ENCODE assay signal across 15 cellular contexts in the genomic region with DNA sequence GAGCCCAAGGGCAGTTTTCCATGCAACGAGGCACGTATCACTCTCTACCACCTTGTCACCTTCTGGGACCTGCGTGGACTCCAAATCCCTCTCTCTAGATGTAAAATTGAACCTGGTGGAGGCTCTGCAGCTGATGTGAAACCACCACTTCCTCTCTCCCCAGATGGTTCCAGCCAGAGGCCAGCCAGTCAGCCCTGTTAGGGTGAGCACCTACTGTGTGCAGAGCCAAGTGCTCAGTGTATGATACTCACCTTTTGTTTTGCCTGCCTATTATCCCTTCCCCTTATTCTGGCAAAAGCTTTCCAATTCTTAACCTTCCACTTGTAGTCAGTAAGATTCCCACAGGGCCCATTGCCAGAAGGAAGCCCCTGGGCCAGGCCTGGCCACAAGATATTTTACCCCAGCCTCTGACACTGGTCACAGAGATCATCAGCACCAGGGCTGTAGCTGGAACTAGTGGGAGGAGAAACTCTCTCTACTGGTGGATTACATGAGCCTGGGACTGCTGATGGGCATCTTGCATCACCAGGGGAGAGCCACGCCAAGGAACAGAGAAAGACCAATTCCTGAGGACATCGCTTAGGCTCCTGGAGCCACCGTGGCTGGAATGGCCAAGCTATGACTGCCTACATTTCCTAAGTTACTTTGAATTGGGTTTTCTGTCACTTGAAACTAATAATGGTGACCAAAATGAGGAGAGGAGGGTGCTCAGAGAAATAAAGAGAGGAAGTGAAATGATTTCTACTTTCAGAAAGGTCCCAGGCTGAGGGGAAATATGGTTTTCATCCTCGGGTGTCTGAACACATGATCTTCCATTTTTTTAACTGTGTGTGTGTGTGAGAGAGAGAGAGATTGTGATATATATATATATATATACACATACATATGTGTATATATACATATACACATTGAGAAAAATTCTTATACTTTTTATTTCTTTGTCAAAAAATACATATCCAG. TPM values are rescaled to one million over a fixed set of nuclear protein-coding genes. Genes with fewer than 3 reads are reported as not detected.
A peak's percentile ranks its signal among the peaks of the same experiment; 100 is the strongest.
DNase-seq lines count a peak whose midpoint lies in the region; ATAC-seq, FAIRE-seq and TF ChIP-seq lines count a peak whose summit lies in the region.
"Had no signal": no experiment of that assay in that cellular context is flagged by ENCODE, and none has a peak within 500 bp of the region (broad histone marks: within the 10 kb centered on the region; RNA-seq: fewer than 3 reads in every experiment).

No MANE protein-coding gene starts in this region.

- no peaks in the 10 kb centered on the region for H3K36me3 ChIP-seq in HepG2 (replicated peaks in 1 of 2; ENCODE audit: control insufficient read depth in 1 of 2, insufficient read depth in 2 of 2, low read length in 2 of 2)
- H3K36me3 ChIP-seq in upper lobe of right lung = no peaks in the 10 kb centered on the region
- H3K36me3 ChIP-seq: pancreas, uterus had no signal

- peaks cover 19% of the 10 kb centered on the region for H3K4me1 Mint-ChIP-seq in T-helper 17 cell
- peaks cover 23% of the 10 kb centered on the region for H3K4me1 Mint-ChIP-seq in activated naive CD8-positive, alpha-beta T cell treated with anti-CD3 and anti-CD28 coated beads for 36 hours

- peak; percentile 34 for FAIRE-seq in HepG2 (lab: Jason Lieb, UNC)
- FAIRE-seq: islet of Langerhans, pancreas had no signal

- no peaks in the 10 kb centered on the region for H3K79me2 ChIP-seq in HepG2 (ENCODE audit: insufficient read depth, low read length)

- DNase-seq in HepG2 (ENCODE audit: low spot score) (no peak), D341Med (ENCODE audit: low spot score) (no peak), upper lobe of right lung (no peak), T-helper 17 cell (no peak)
- DNase-seq in activated naive CD8-positive, alpha-beta T cell treated with anti-CD3 and anti-CD28 coated beads for 36 hours = no peak
- DNase-seq: HFFc6, NCI-H1694 treated with DMSO at 0.1 percent for 48 hours, pancreas, SIG-M5, uterus had no signal

- peaks cover 93% of the 10 kb centered on the region for H3K4me1 ChIP-seq in HepG2 (ENCODE audit: insufficient read depth, low read length)
- peaks cover 11% of the 10 kb centered on the region for H3K4me1 ChIP-seq in upper lobe of right lung

- H2AFZ ChIP-seq in HepG2 (ENCODE audit: low read length) = peak overlapping the region; percentile 37

- ATAC-seq in GM18858 (IDR thresholded peaks at IDR 0.05; ENCODE audit: unreplicated experiment) = peak; percentile 68
- peak; percentile 63 for ATAC-seq in GM21576 (IDR thresholded peaks at IDR 0.05; ENCODE audit: unreplicated experiment)
- ATAC-seq in HG03175 (IDR thresholded peaks at IDR 0.05; ENCODE audit: unreplicated experiment) = peak; percentile 51
- no peak for ATAC-seq in HepG2
- ATAC-seq in upper lobe of right lung = no peak
- ATAC-seq in T-helper 17 cell = no peak
- ATAC-seq: esophagus mucosa, pancreas had no signal

- H3K27ac ChIP-seq in HepG2 (ENCODE audit: extremely low read length, insufficient read depth, low read length) (peak overlapping the region; percentile 22), upper lobe of right lung (no peak overlapping the region)
- H3K27ac ChIP-seq: pancreas, uterus had no signal

- H3K4me3 ChIP-seq in HepG2 (replicated peaks in 1 of 3; ENCODE audit: insufficient read depth in 1 of 3, low read depth in 2 of 3, low read length in 3 of 3) (peak overlapping the region in 1 of 3 experiments; percentile 31; a peak in 2 of 6 replicates), upper lobe of right lung (no peak overlapping the region)
- H3K4me3 ChIP-seq: pancreas, uterus had no signal

- peaks cover 2% of the 10 kb centered on the region for H3K36me3 Mint-ChIP-seq in T-helper 17 cell (ENCODE audit: low read depth)
- H3K36me3 Mint-ChIP-seq in activated naive CD8-positive, alpha-beta T cell treated with anti-CD3 and anti-CD28 coated beads for 36 hours = no peaks in the 10 kb centered on the region

- no peak overlapping the region for H3K4me3 Mint-ChIP-seq in T-helper 17 cell
- H3K4me3 Mint-ChIP-seq in activated naive CD8-positive, alpha-beta T cell treated with anti-CD3 and anti-CD28 coated beads for 36 hours = no peak overlapping the region
- H3K4me3 Mint-ChIP-seq: HFFc6 had no signal

- WGBS in HepG2 (ENCODE audit: low lambda C conversion rate) = 40% methylated on average over 7 of the region's 7 CpGs

- TF ChIP-seq CTCF in HepG2 (CRISPR knock-in tag; IDR thresholded peaks at IDR 0.05) (no peak), upper lobe of right lung (IDR thresholded peaks at IDR 0.05) (no peak)

- POLR2A ChIA-PET in HepG2 (lab: Yijun Ruan, JAX) = interaction anchor here (1.4 to 2.3 kb wide), 3 partner anchors 61 to 130 kb away, joined by 3 to 12 read pairs (median 9); a partner anchor contains a TSS

- intact Hi-C loops in HepG2 (cut with micrococcal nuclease; ENCODE audit: unreplicated experiment) (loop anchor here (5.0 kb wide), 1 partner anchor 34 kb away; no protein-coding TSS in a partner anchor), upper lobe of right lung (cut with DNase I) (no loop called here)

- H3K27me3 ChIP-seq in HepG2 (ENCODE audit: control insufficient read depth in 1 of 2, insufficient read depth in 2 of 2, low read length in 2 of 2) = no peaks in the 10 kb centered on the region
- H3K27me3 ChIP-seq in upper lobe of right lung = no peaks in the 10 kb centered on the region
- H3K27me3 ChIP-seq: pancreas, uterus had no signal

- H3K9me3 Mint-ChIP-seq in activated naive CD8-positive, alpha-beta T cell treated with anti-CD3 and anti-CD28 coated beads for 36 hours = no peaks in the 10 kb centered on the region
- H3K9me3 Mint-ChIP-seq: HFFc6 had no signal

- in situ Hi-C loops in HepG2 (cut with HindIII; ENCODE audit: extremely low pct_ligation_motif_present, low pct_unique_long_range_greater_than_20kb) = loop anchor here (5.0 to 10.0 kb wide), 3 partner anchors 59 to 194 kb away; a partner anchor contains a TSS

- H3K4me2 ChIP-seq in HepG2 (ENCODE audit: low read depth, low read length) = peak overlapping the region; percentile 83

- BruUV-seq in HepG2 (replicated peaks; lab: Mats Ljungman, UMichigan) = no TSS peak

- peaks cover 12% of the 10 kb centered on the region for H3K27me3 Mint-ChIP-seq in T-helper 17 cell
- peaks cover 9% of the 10 kb centered on the region for H3K27me3 Mint-ChIP-seq in activated naive CD8-positive, alpha-beta T cell treated with anti-CD3 and anti-CD28 coated beads for 36 hours

- peak overlapping the region; percentile 30; the same call in 1 of the 2 replicates for H3K9ac ChIP-seq in HepG2 (ENCODE audit: insufficient read depth, low read depth, low read length)

- H4K20me1 ChIP-seq in HepG2 (ENCODE audit: insufficient read depth, low read length) = no peaks in the 10 kb centered on the region

- no peak overlapping the region for H3K27ac Mint-ChIP-seq in T-helper 17 cell
- no peak overlapping the region for H3K27ac Mint-ChIP-seq in activated naive CD8-positive, alpha-beta T cell treated with anti-CD3 and anti-CD28 coated beads for 36 hours
- H3K27ac Mint-ChIP-seq: HFFc6 had no signal

- TF ChIP-seq RAD21 in HepG2 (CRISPR knock-in tag; IDR thresholded peaks at IDR 0.05) = no peak

- CTCF ChIA-PET in HepG2 (lab: Yijun Ruan, JAX; ENCODE audit: low intra/inter-chr PET ratio, low total read pairs) = no interaction called here

- TF ChIP-seq POLR2A in HepG2 (IDR thresholded peaks at IDR 0.05; ENCODE audit: insufficient read depth in 1 of 2, low read depth in 2 of 2, low read length in 2 of 2) = no peak

- no peak for TF ChIP-seq EP300 in HepG2 (IDR thresholded peaks at IDR 0.05; ENCODE audit: low read depth in 2 of 2, low read length in 2 of 2)
- TF ChIP-seq EP300 in HepG2 (CRISPR knock-in tag; IDR thresholded peaks at IDR 0.05; ENCODE audit: borderline replicate concordance) = no peak

- H3K9me3 ChIP-seq in HepG2 (ENCODE audit: low read length) (no peaks in the 10 kb centered on the region), upper lobe of right lung (no peaks in the 10 kb centered on the region), T-helper 17 cell (ENCODE audit: control insufficient read depth, low read length, poor library complexity, severe bottlenecking) (no peaks in the 10 kb centered on the region)
- H3K9me3 ChIP-seq: pancreas, uterus had no signal

TF ChIP-seq in HepG2, 621 proteins besides CTCF, POLR2A, EP300 and RAD21 (continues in another document):
- TF ChIP-seq GATAD2A (CRISPR knock-in tag; IDR thresholded peaks at IDR 0.05) = peak; percentile 49
- TF ChIP-seq POGZ (CRISPR knock-in tag; IDR thresholded peaks at IDR 0.05) = 0 out of 2 replicates have a peak, but pooled peaks have one; percentile 12
- TF ChIP-seq CEBPG (CRISPR knock-in tag; IDR thresholded peaks at IDR 0.05) = peak; percentile 77
- TF ChIP-seq ZNF547 (CRISPR knock-in tag; IDR thresholded peaks at IDR 0.05) = 0 out of 2 replicates have a peak, but pooled peaks have one; percentile 17
- TF ChIP-seq ZNF737 (CRISPR knock-in tag; IDR thresholded peaks at IDR 0.05; ENCODE audit: borderline replicate concordance) = no peak

RNA-seq across cellular contexts. Expression of a gene that starts 26.6 kb away (rescaled TPM):
- total RNA-seq in HepG2 (2016; rRNA removed; fragmentation: Illumina TruSeq; extraction: Trizol) (not detected in 2 replicates), upper lobe of right lung (0.29 TPM), T-helper 17 cell (not detected)
- total RNA-seq in HepG2 (2016; cell fraction: cytosol; rRNA removed; fragmentation: Illumina TruSeq; extraction: Trizol; ENCODE audit: low read depth) = not detected in 2 replicates
- not detected in 2 replicates for total RNA-seq in HepG2 (2016; cell fraction: insoluble cytoplasmic fraction; rRNA removed; fragmentation: Illumina TruSeq; extraction: Trizol)
- not detected in 2 replicates for total RNA-seq in HepG2 (2016; cell fraction: membrane; rRNA removed; fragmentation: Illumina TruSeq; extraction: Trizol)
- total RNA-seq in HepG2 (2016; cell fraction: nucleus; rRNA removed; fragmentation: Illumina TruSeq; extraction: Trizol) = not detected in 2 replicates
- not detected in 2 replicates for polyA plus RNA-seq in HepG2 (2011; rRNA removed)
- not detected in 2 replicates for polyA plus RNA-seq in HepG2 (2011; cell fraction: cytosol; rRNA removed)
- not detected in 2 replicates for polyA plus RNA-seq in HepG2 (2011; cell fraction: nucleus; rRNA removed)
- not detected in 2 replicates for polyA plus RNA-seq in HepG2 (2012)
- not detected in 2 replicates for polyA plus RNA-seq in HepG2 (2016; cell fraction: cytosol; fragmentation: Illumina TruSeq; extraction: Trizol; ENCODE audit: low read depth)
- not detected in 2 replicates for polyA plus RNA-seq in HepG2 (2016; cell fraction: insoluble cytoplasmic fraction; fragmentation: Illumina TruSeq; extraction: Trizol; ENCODE audit: low read depth)
- polyA plus RNA-seq in HepG2 (2016; cell fraction: membrane; fragmentation: Illumina TruSeq; extraction: Trizol; ENCODE audit: low read depth) = not detected in 2 replicates
- polyA plus RNA-seq in HepG2 (2016; cell fraction: nucleus; fragmentation: Illumina TruSeq; extraction: Trizol; ENCODE audit: insufficient read depth, low read depth) = not detected in 2 replicates
- polyA minus RNA-seq in HepG2 (2011; rRNA and poly(A)+ RNA removed; ENCODE audit: low replicate concordance) = not detected in 2 replicates
- not detected in 2 replicates for polyA minus RNA-seq in HepG2 (2011; cell fraction: cytosol; rRNA and poly(A)+ RNA removed)
- polyA minus RNA-seq in HepG2 (2011; cell fraction: nucleus; rRNA and poly(A)+ RNA removed) = not detected in 2 replicates
- total RNA-seq in activated naive CD8-positive, alpha-beta T cell treated with anti-CD3 and anti-CD28 coated beads for 36 hours = not detected
- total RNA-seq: esophagus mucosa, HFFc6 had no signal

Comparison
In these comparisons a context has a peak if more than half of its experiments do, and no peak if none do; other contexts are left out.
1. ATAC-seq: peak in GM18858 (single experiment), GM21576 (single experiment) and HG03175 (single experiment); none in HepG2 (single experiment), upper lobe of right lung (single experiment) and T-helper 17 cell (single experiment).